ENCODE assay signal across 21 cellular contexts in the genomic region with DNA sequence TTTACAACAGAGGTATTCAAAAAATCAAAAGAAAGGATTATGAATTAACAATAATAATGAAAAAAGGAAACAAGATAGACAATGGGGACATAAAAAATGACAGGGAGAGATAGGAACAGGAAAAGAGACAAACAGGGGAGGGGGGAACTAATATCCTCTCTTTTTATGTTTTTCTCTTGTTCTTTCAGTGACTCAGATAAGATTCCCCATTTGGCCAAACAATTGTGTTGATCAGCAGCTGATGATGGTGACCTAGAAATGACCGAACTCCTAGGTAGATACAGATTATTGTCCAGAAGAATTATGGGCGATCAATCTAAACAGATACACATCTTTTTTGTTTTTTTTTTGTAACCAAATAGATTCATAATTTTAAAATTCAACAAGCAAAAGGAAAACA.
DNase-seq lines count a peak whose midpoint lies in the region; ATAC-seq and TF ChIP-seq lines count a peak whose summit lies in the region.
"Had no signal": no experiment of that assay in that cellular context is flagged by ENCODE, and none has a peak within 500 bp of the region (broad histone marks: within the 10 kb centered on the region; RNA-seq: fewer than 3 reads in every experiment).

No MANE protein-coding gene starts in this region.

- H2BK15ac ChIP-seq in mesendoderm (replicated peaks; ENCODE audit: low read depth): no peak overlapping the region

- intact Hi-C loops in A673 (cut with micrococcal nuclease; ENCODE audit: unreplicated experiment) (loop anchor here (5.0 to 10.0 kb wide), 2 partner anchors 230 to 342 kb away; no protein-coding TSS in a partner anchor), spleen (cut with DNase I; ENCODE audit: low total_unique reads) (no loop called here)

- H3K36me3 Mint-ChIP-seq in endodermal cell (ENCODE audit: low read depth): peaks cover 4% of the 10 kb centered on the region
- H3K36me3 Mint-ChIP-seq: CD14-positive monocyte; CD4-positive, alpha-beta memory T cell had no signal

- no peak overlapping the region for H3K4ac ChIP-seq in mesendoderm (ENCODE audit: low read depth, low read length)

- POLR2A ChIA-PET in A673 (lab: Charles Lee; ENCODE audit: low non-redundant PET): interaction anchor here (0.7 kb wide), 1 partner anchor 280 kb away, joined by 4 read pairs; no protein-coding TSS in a partner anchor

- no peak overlapping the region for H4K5ac ChIP-seq in mesendoderm (ENCODE audit: low read length)

- BruUV-seq in A673 (replicated peaks; lab: Mats Ljungman, UMichigan): no TSS peak

- H2BK120ac ChIP-seq in mesendoderm (ENCODE audit: low read depth, low read length): no peak overlapping the region

- peak overlapping the region; percentile 33 for H3K27ac ChIP-seq in A673 (ENCODE audit: low read depth, low read length, poor library complexity, severe bottlenecking)
- no peak overlapping the region for H3K27ac ChIP-seq in endodermal cell (ENCODE audit: low read depth, low read length)
- H3K27ac ChIP-seq in mesendoderm (ENCODE audit: low read depth, low read length): no peak overlapping the region
- H3K27ac ChIP-seq in spleen: peak overlapping the region in 6 of 8 donors; percentile 58 to 71 (median 62)
- H3K27ac ChIP-seq: 22Rv1, A549, BLaER1 had no signal

- H4K8ac ChIP-seq in mesendoderm (ENCODE audit: low read depth, low read length): no peak overlapping the region

- H3K79me2 ChIP-seq in mesendoderm (ENCODE audit: control insufficient read depth, insufficient read depth, low read length): no peaks in the 10 kb centered on the region

- no peak overlapping the region for H3K4me2 ChIP-seq in mesendoderm (ENCODE audit: low read length)
- H3K4me2 ChIP-seq: A549, BLaER1 had no signal

- H2AK5ac ChIP-seq in mesendoderm (ENCODE audit: low read length): no peak overlapping the region

- no peak overlapping the region for H3K4me3 ChIP-seq in A673 (ENCODE audit: low read depth, low read length, poor library complexity, severe bottlenecking)
- H3K4me3 ChIP-seq in endodermal cell (ENCODE audit: low read length): peak overlapping the region; percentile 21
- H3K4me3 ChIP-seq in mesendoderm (ENCODE audit: low read length): no peak overlapping the region
- H3K4me3 ChIP-seq in spleen: peak overlapping the region in 1 of 8 donors; percentile 4
- H3K4me3 ChIP-seq: A549, BLaER1, K562 had no signal

- 100% methylated on average over 2 of the region's 2 CpGs; no CpG with 5 or more reads in 1 of the 2 experiments for WGBS in endodermal cell (ENCODE audit: insufficient coverage in 1 of 2, insufficient read length in 1 of 2), 2 experiments
- no CpG with 5 or more reads among the region's 2 CpGs for WGBS in mesendoderm (ENCODE audit: extremely low coverage, insufficient coverage, low lambda C conversion rate)
- 63 to 88% (median 77%) methylated on average over 2 of the region's 2 CpGs for WGBS in spleen, 5 donors

- peak overlapping the region; percentile 34 for H3K27ac Mint-ChIP-seq in endodermal cell
- H3K27ac Mint-ChIP-seq: CD14-positive monocyte; CD4-positive, alpha-beta memory T cell; HFFc6 had no signal

- H2BK5ac ChIP-seq in mesendoderm (ENCODE audit: low read length): no peak overlapping the region

- no peaks in the 10 kb centered on the region for H3K27me3 Mint-ChIP-seq in endodermal cell (ENCODE audit: insufficient read depth)
- H3K27me3 Mint-ChIP-seq: CD4-positive, alpha-beta memory T cell had no signal

- no peaks in the 10 kb centered on the region for H3K79me1 ChIP-seq in mesendoderm (ENCODE audit: low read length)

- H3K18ac ChIP-seq in mesendoderm (ENCODE audit: low read length): no peak overlapping the region

- no peak for ATAC-seq in GM19455 (IDR thresholded peaks at IDR 0.05; ENCODE audit: unreplicated experiment)
- ATAC-seq: A549, HCT116, K562 had no signal

- no peaks in the 10 kb centered on the region for H3K27me3 ChIP-seq in A673 (replicated peaks; ENCODE audit: insufficient read depth, low read depth, low read length, poor library complexity)
- no peaks in the 10 kb centered on the region for H3K27me3 ChIP-seq in endodermal cell (ENCODE audit: control insufficient read depth, insufficient read depth, low read length, poor library complexity, severe bottlenecking)
- H3K27me3 ChIP-seq in mesendoderm (ENCODE audit: insufficient read depth, low read length, poor library complexity): no peaks in the 10 kb centered on the region
- no peaks in the 10 kb centered on the region for H3K27me3 ChIP-seq in spleen (replicated peaks in 1 of 7)
- H3K27me3 ChIP-seq: BLaER1 had no signal

- H3K9me3 ChIP-seq in A673 (ENCODE audit: low read depth, low read length, poor library complexity, severe bottlenecking) (no peaks in the 10 kb centered on the region), endodermal cell (ENCODE audit: control insufficient read depth, low read length) (no peaks in the 10 kb centered on the region), spleen (peaks cover 0 to 14% (median 0%) of the 10 kb centered on the region in 8 donors)
- H3K9me3 ChIP-seq: A549, BLaER1 had no signal

- H3K4me1 Mint-ChIP-seq in endodermal cell: peaks cover 52% of the 10 kb centered on the region
- H3K4me1 Mint-ChIP-seq: CD14-positive monocyte; CD4-positive, alpha-beta memory T cell had no signal

- TF ChIP-seq POLR2A in spleen (IDR thresholded peaks at IDR 0.05): no peak

- H3K36me3 ChIP-seq in A673 (ENCODE audit: insufficient read depth, low read length, poor library complexity, severe bottlenecking) (no peaks in the 10 kb centered on the region), endodermal cell (ENCODE audit: control insufficient read depth, insufficient read depth, low read length) (no peaks in the 10 kb centered on the region), mesendoderm (ENCODE audit: control insufficient read depth, insufficient read depth, low read length) (no peaks in the 10 kb centered on the region), spleen (no peaks in the 10 kb centered on the region)
- H3K36me3 ChIP-seq: BLaER1 had no signal

- peak; percentile 36 for DNase-seq in A673 (ENCODE audit: low spot score)
- no peak for DNase-seq in endodermal cell
- DNase-seq in mesendoderm: peak; percentile 17
- no peak for DNase-seq in spleen
- DNase-seq in COLO668 (lab: John Stamatoyannopoulos, UW; ENCODE audit: unreplicated experiment): no peak
- DNase-seq in NCI-H1417 (lab: John Stamatoyannopoulos, UW): no peak
- DNase-seq: CD4-positive, alpha-beta memory T cell; DMS 273 treated with DMSO at 0.1 percent for 48 hours; DMS53; DND-41; EL; GOT3; H7; HFFc6 had no signal

- H3K4me3 Mint-ChIP-seq in endodermal cell: no peak overlapping the region
- H3K4me3 Mint-ChIP-seq: CD14-positive monocyte; CD4-positive, alpha-beta memory T cell; HFFc6 had no signal

- H3K56ac ChIP-seq in mesendoderm (ENCODE audit: low read length): no peak overlapping the region

- H3K9ac ChIP-seq in endodermal cell (ENCODE audit: extremely low read depth, low read length, poor library complexity, severe bottlenecking): no peak overlapping the region
- no peak overlapping the region for H3K9ac ChIP-seq in mesendoderm (ENCODE audit: low read length)
- H3K9ac ChIP-seq: BLaER1 had no signal

- peaks cover 52% of the 10 kb centered on the region for H3K4me1 ChIP-seq in A673 (ENCODE audit: insufficient read depth, low read length, poor library complexity, severe bottlenecking)
- peaks cover 19% of the 10 kb centered on the region for H3K4me1 ChIP-seq in endodermal cell (ENCODE audit: control insufficient read depth, insufficient read depth, low read length)
- peaks cover 7% of the 10 kb centered on the region for H3K4me1 ChIP-seq in mesendoderm (ENCODE audit: control insufficient read depth, low read depth, low read length)
- peaks cover 0 to 9% (median 0%) of the 10 kb centered on the region in 6 donors for H3K4me1 ChIP-seq in spleen
- H3K4me1 ChIP-seq: A549, BLaER1 had no signal

- peaks cover 1% of the 10 kb centered on the region for H3K9me3 Mint-ChIP-seq in endodermal cell

- CTCF ChIA-PET in A673 (lab: Charles Lee): no interaction called here

- H3K23ac ChIP-seq in mesendoderm (ENCODE audit: low read length): no peak overlapping the region

- TF ChIP-seq CTCF in A673 (conservative IDR thresholded peaks at IDR 0.05; ENCODE audit: low read depth, low read length) (no peak), endodermal cell (conservative IDR thresholded peaks at IDR 0.05) (no peak), spleen (IDR thresholded peaks at IDR 0.05 in 8 of 11, conservative IDR thresholded peaks at IDR 0.05 in 3 of 11) (no peak)

Comparison
In these comparisons a context has a peak if more than half of its experiments do, and no peak if none do; other contexts are left out.
1. DNase-seq: peak in A673 (single experiment) and mesendoderm (single experiment); none in endodermal cell (single experiment), spleen (single experiment), COLO668 (single experiment) and NCI-H1417 (0 of 3).
2. H3K27ac ChIP-seq: peak in A673 (single experiment) and spleen (6 of 8); none in endodermal cell (single experiment) and mesendoderm (single experiment).